Comparison of ENCODE assay signal across 8 cellular contexts in the genomic region with DNA sequence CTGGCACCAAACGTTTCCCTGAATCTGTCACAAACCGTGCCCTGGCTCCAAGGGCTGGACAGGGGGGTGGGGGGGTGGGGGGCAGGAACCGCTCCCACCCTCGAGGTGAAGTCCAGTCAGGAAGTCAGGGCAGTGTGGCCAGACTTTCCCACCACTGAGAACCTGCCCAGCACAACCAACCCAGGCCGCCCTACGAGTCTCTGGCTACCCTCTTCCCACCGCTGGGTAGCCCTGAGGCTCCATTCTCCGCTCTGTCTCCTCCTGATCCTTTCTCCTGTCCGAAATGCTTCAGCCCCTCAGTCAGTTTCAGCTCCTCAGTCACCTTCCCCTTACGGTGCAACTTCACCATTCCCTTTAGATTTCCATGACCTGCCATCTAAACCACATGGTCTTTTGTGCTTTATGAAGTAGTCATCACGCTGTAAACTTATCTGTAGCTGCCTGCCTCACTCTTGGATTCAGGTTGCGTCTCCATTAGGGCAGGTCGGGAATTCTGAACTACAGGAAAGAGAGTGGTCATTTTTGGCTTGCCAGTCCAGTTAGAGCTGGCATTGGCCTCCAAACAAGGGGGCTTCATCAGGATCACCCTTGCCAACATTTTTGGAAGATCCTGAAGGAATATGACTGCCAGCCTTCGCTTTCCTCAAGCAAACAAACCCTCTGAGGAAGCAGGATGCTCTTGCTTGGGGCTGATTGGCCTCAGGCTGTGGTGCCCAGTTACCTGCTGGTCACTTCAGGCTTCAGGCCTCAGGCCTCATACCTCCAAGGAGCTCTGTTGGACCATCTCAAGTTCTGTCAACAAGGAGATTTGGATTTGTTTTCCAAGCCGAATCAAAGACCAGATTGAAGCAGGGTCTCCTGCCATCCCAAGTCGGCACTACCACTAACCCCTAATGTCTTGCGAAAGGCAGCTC. TPM values are rescaled to one million over a fixed set of nuclear protein-coding genes. Genes with fewer than 3 reads are reported as not detected.
DNase-seq lines count a peak whose midpoint lies in the region; ATAC-seq and TF ChIP-seq lines count a peak whose summit lies in the region.

No MANE protein-coding gene starts in this region.

- H3K36me3 Mint-ChIP-seq in CD4-positive, alpha-beta T cell (ENCODE audit: low read depth) = peaks cover 44% of the 10 kb centered on the region
- H3K36me3 Mint-ChIP-seq in neural crest cell (ENCODE audit: low read depth) = peaks cover 11% of the 10 kb centered on the region

- peaks cover 50% of the 10 kb centered on the region for H3K4me1 Mint-ChIP-seq in CD4-positive, alpha-beta T cell (ENCODE audit: low read depth)
- peaks cover 47% of the 10 kb centered on the region for H3K4me1 Mint-ChIP-seq in neural crest cell

- H3K27ac Mint-ChIP-seq in CD4-positive, alpha-beta T cell = peak overlapping the region; percentile 99
- H3K27ac Mint-ChIP-seq in neural crest cell (ENCODE audit: unreplicated experiment) = peak overlapping the region; percentile 96

- no peak for ATAC-seq in CD4-positive, alpha-beta T cell (ENCODE audit: poor library complexity)
- no peak for ATAC-seq in GM21367 (IDR thresholded peaks at IDR 0.05; ENCODE audit: unreplicated experiment)
- ATAC-seq in HG03354 (IDR thresholded peaks at IDR 0.05; ENCODE audit: poor library complexity, severe bottlenecking, unreplicated experiment) = no peak

- POLR2A ChIA-PET in CD4-positive, alpha-beta T cell (lab: Charles Lee) = interaction anchor here (0.7 to 2.0 kb wide), 3 partner anchors 51 to 75 kb away, joined by 3 to 11 read pairs (median 3); a partner anchor contains a TSS

- TF ChIP-seq CTCF in CD4-positive, alpha-beta T cell (IDR thresholded peaks at IDR 0.05) = no peak
- TF ChIP-seq CTCF in neural crest cell (conservative IDR thresholded peaks at IDR 0.05) = no peak

- intact Hi-C loops in CD4-positive, alpha-beta T cell (cut with DNase I, micrococcal nuclease) = loop anchor here (1.0 to 10.0 kb wide), 8 partner anchors 79 to 398 kb away; a partner anchor contains a TSS

- H3K4me1 ChIP-seq in effector memory CD4-positive, alpha-beta T cell (ENCODE audit: control insufficient read depth, insufficient read depth, low read length, poor library complexity, severe bottlenecking) = peaks cover 24% of the 10 kb centered on the region

- no peak for DNase-seq in CD4-positive, alpha-beta T cell
- DNase-seq in NCI-H69 (lab: John Stamatoyannopoulos, UW) (peak; percentile 34), neural crest cell (ENCODE audit: low read depth, low spot score) (peak; percentile 4), NCI-H187 (lab: John Stamatoyannopoulos, UW) (no peak), LoVo (ENCODE audit: low spot score) (no peak)
- no peak for DNase-seq in effector memory CD4-positive, alpha-beta T cell

- no peaks in the 10 kb centered on the region for H3K9me3 Mint-ChIP-seq in CD4-positive, alpha-beta T cell
- no peaks in the 10 kb centered on the region for H3K9me3 Mint-ChIP-seq in neural crest cell

- peak overlapping the region; percentile 84 for H3K4me3 ChIP-seq in effector memory CD4-positive, alpha-beta T cell (ENCODE audit: insufficient read depth, low read depth, low read length, poor library complexity, severe bottlenecking)

- H3K27me3 Mint-ChIP-seq in CD4-positive, alpha-beta T cell = no peaks in the 10 kb centered on the region
- no peaks in the 10 kb centered on the region for H3K27me3 Mint-ChIP-seq in neural crest cell (ENCODE audit: low read depth)

- no peaks in the 10 kb centered on the region for H3K27me3 ChIP-seq in CD4-positive, alpha-beta T cell (ENCODE audit: control insufficient read depth, insufficient read depth, low read length)
- no peaks in the 10 kb centered on the region for H3K27me3 ChIP-seq in effector memory CD4-positive, alpha-beta T cell (replicated peaks; ENCODE audit: control insufficient read depth, insufficient read depth, low read length, poor library complexity, severe bottlenecking)

- H3K9me3 ChIP-seq in CD4-positive, alpha-beta T cell (ENCODE audit: control insufficient read depth, low read length) = no peaks in the 10 kb centered on the region
- no peaks in the 10 kb centered on the region for H3K9me3 ChIP-seq in effector memory CD4-positive, alpha-beta T cell (ENCODE audit: control insufficient read depth, low read length)

- peak overlapping the region; percentile 100 for H3K4me3 Mint-ChIP-seq in CD4-positive, alpha-beta T cell
- H3K4me3 Mint-ChIP-seq in neural crest cell = peak overlapping the region; percentile 99

- CTCF ChIA-PET in CD4-positive, alpha-beta T cell (lab: Charles Lee) = interaction anchor here (0.5 kb wide), 1 partner anchor 8 kb away, joined by 3 read pairs; no protein-coding TSS in a partner anchor

- H3K36me3 ChIP-seq in effector memory CD4-positive, alpha-beta T cell (ENCODE audit: control insufficient read depth, insufficient read depth, low read length) = no peaks in the 10 kb centered on the region

- H3K27ac ChIP-seq in CD4-positive, alpha-beta T cell (ENCODE audit: low read depth, low read length) = peak overlapping the region; percentile 88
- peak overlapping the region; percentile 91 for H3K27ac ChIP-seq in effector memory CD4-positive, alpha-beta T cell (ENCODE audit: insufficient read depth, low read length, poor library complexity, severe bottlenecking)

RNA-seq across cellular contexts. Expression of a gene that starts 0.8 kb away (rescaled TPM):
- 1 to 10 TPM; 5.4 to 5.9 TPM for total RNA-seq in CD4-positive, alpha-beta T cell
- total RNA-seq in neural crest cell = 52.6 and 54.1 TPM in 2 replicates

RNA-seq across cellular contexts. Expression of a gene that starts 51.6 kb away (rescaled TPM):
- total RNA-seq in CD4-positive, alpha-beta T cell = 10 to 100 TPM; 47.1 to 50.4 TPM
- 35.6 and 35.8 TPM in 2 replicates for total RNA-seq in neural crest cell

Comparison
In these comparisons a context has a peak if more than half of its experiments do, and no peak if none do; other contexts are left out.
1. DNase-seq: peak in NCI-H69 (single experiment) and neural crest cell (single experiment); none in CD4-positive, alpha-beta T cell (0 of 10), effector memory CD4-positive, alpha-beta T cell (0 of 3), NCI-H187 (0 of 2) and LoVo (single experiment).